1 cellular context compared by ENCODE assay signal in genomic region chrX:45198301-45198700, GRCh38.
TF ChIP-seq lines count a peak whose summit lies in the region.

No MANE protein-coding gene starts in this region.

TF ChIP-seq in endothelial cell of umbilical vein, 7 proteins besides CTCF, POLR2A, EP300 and RAD21 (continued from another document):
- TF ChIP-seq EZH2 (IDR thresholded peaks at IDR 0.05; ENCODE audit: borderline replicate concordance, low read depth, low read length, severe bottlenecking): no peak
- TF ChIP-seq MYC (IDR thresholded peaks at IDR 0.05; ENCODE audit: low read depth, low read length): no peak
- TF ChIP-seq FOS (IDR thresholded peaks at IDR 0.05; ENCODE audit: borderline replicate concordance, insufficient read depth, low read length): no peak
- peak; percentile 25 for TF ChIP-seq JUN (IDR thresholded peaks at IDR 0.05; ENCODE audit: borderline replicate concordance, insufficient read depth, insufficient read length, low read depth)
TF ChIP-seq in endothelial cell of umbilical vein: peak in this region for 1.
